23 cellular contexts compared by ENCODE assay signal in genomic region chr12:102549691-102550090, GRCh38.
A peak's percentile ranks its signal among the peaks of the same experiment; 100 is the strongest.
DNase-seq lines count a peak whose midpoint lies in the region; ATAC-seq and TF ChIP-seq lines count a peak whose summit lies in the region.
"Had no signal": no experiment of that assay in that cellular context is flagged by ENCODE, and none has a peak within 500 bp of the region (broad histone marks: within the 10 kb centered on the region; RNA-seq: fewer than 3 reads in every experiment).

No MANE protein-coding gene starts in this region.

- no peak overlapping the region for H3K18ac ChIP-seq in mesendoderm (ENCODE audit: low read length)

- no peak overlapping the region for H4K8ac ChIP-seq in mesendoderm (ENCODE audit: low read depth, low read length)

- no peak overlapping the region for H2AK5ac ChIP-seq in mesendoderm (ENCODE audit: low read length)

- no peak overlapping the region for H2BK120ac ChIP-seq in mesendoderm (ENCODE audit: low read depth, low read length)

- no peak overlapping the region for H3K27ac ChIP-seq in GM23338 (ENCODE audit: low read depth)
- no peak overlapping the region for H3K27ac ChIP-seq in mesendoderm (ENCODE audit: low read depth, low read length)
- H3K27ac ChIP-seq in vagina: no peak overlapping the region
- H3K27ac ChIP-seq: A549; BLaER1 treated with 17β-estradiol and CSF1 and Interleukin-3, amounts not matched to agents 10 nM and 100 nM had no signal

- H3K4ac ChIP-seq in mesendoderm (ENCODE audit: low read depth, low read length): no peak overlapping the region

- no peak overlapping the region for H3K9ac ChIP-seq in mesendoderm (ENCODE audit: low read length)
- H3K9ac ChIP-seq: BLaER1 treated with 17β-estradiol and CSF1 and Interleukin-3, amounts not matched to agents 10 nM and 100 nM had no signal

- H3K36me3 Mint-ChIP-seq in GM23338 (ENCODE audit: low read depth) (no peaks in the 10 kb centered on the region), WTC11 (no peaks in the 10 kb centered on the region)
- H3K36me3 Mint-ChIP-seq: CD14-positive monocyte; CD8-positive, alpha-beta memory T cell had no signal

- no peaks in the 10 kb centered on the region for H3K36me3 ChIP-seq in GM23338 (ENCODE audit: insufficient read depth)
- no peaks in the 10 kb centered on the region for H3K36me3 ChIP-seq in mesendoderm (ENCODE audit: control insufficient read depth, insufficient read depth, low read length)
- no peaks in the 10 kb centered on the region for H3K36me3 ChIP-seq in vagina
- H3K36me3 ChIP-seq: BE2C; BLaER1 treated with 17β-estradiol and CSF1 and Interleukin-3, amounts not matched to agents 10 nM and 100 nM had no signal

- POLR2A ChIA-PET in WTC11 (lab: Charles Lee): no interaction called here

- no peak overlapping the region for H3K23ac ChIP-seq in mesendoderm (ENCODE audit: low read length)

- H3K9me3 ChIP-seq in vagina: no peaks in the 10 kb centered on the region
- H3K9me3 ChIP-seq: A549; BE2C; BLaER1 treated with 17β-estradiol and CSF1 and Interleukin-3, amounts not matched to agents 10 nM and 100 nM had no signal

- TF ChIP-seq CTCF in GM23338 (conservative IDR thresholded peaks at IDR 0.05; ENCODE audit: low read depth in 2 of 2) (no peak), WTC11 (IDR thresholded peaks at IDR 0.05) (no peak), vagina (IDR thresholded peaks at IDR 0.05) (no peak)

- CTCF ChIA-PET in WTC11 (lab: Charles Lee): no interaction called here

- H2BK15ac ChIP-seq in mesendoderm (replicated peaks; ENCODE audit: low read depth): no peak overlapping the region

- no peak overlapping the region for H3K56ac ChIP-seq in mesendoderm (ENCODE audit: low read length)

- no peak overlapping the region for H4K5ac ChIP-seq in mesendoderm (ENCODE audit: low read length)

- H3K27me3 Mint-ChIP-seq in GM23338 (ENCODE audit: insufficient read depth, low read depth, poor library complexity) (no peaks in the 10 kb centered on the region), WTC11 (ENCODE audit: low read depth) (no peaks in the 10 kb centered on the region)

- no peak overlapping the region for H3K4me3 Mint-ChIP-seq in GM23338
- no peak overlapping the region for H3K4me3 Mint-ChIP-seq in WTC11
- H3K4me3 Mint-ChIP-seq: CD14-positive monocyte; CD4-positive, alpha-beta T cell; CD8-positive, alpha-beta memory T cell had no signal

- TF ChIP-seq POLR2A in vagina (IDR thresholded peaks at IDR 0.05): no peak

- intact Hi-C loops in vagina (cut with DNase I): no loop called here

- H3K79me2 ChIP-seq in GM23338 (replicated peaks; ENCODE audit: insufficient read depth) (no peaks in the 10 kb centered on the region), mesendoderm (ENCODE audit: control insufficient read depth, insufficient read depth, low read length) (no peaks in the 10 kb centered on the region)

- H3K27me3 ChIP-seq in GM23338 (ENCODE audit: insufficient read depth) (no peaks in the 10 kb centered on the region), mesendoderm (ENCODE audit: insufficient read depth, low read length, poor library complexity) (no peaks in the 10 kb centered on the region), vagina (no peaks in the 10 kb centered on the region)
- H3K27me3 ChIP-seq: BE2C; BLaER1 treated with 17β-estradiol and CSF1 and Interleukin-3, amounts not matched to agents 10 nM and 100 nM had no signal

- H3K27ac Mint-ChIP-seq in GM23338: no peak overlapping the region
- no peak overlapping the region for H3K27ac Mint-ChIP-seq in WTC11
- H3K27ac Mint-ChIP-seq: CD14-positive monocyte; CD4-positive, alpha-beta T cell; CD8-positive, alpha-beta memory T cell had no signal

- H3K79me1 ChIP-seq in mesendoderm (ENCODE audit: low read length): no peaks in the 10 kb centered on the region

- no peak overlapping the region for H2AFZ ChIP-seq in GM23338

- H3K4me2 ChIP-seq in GM23338: no peak overlapping the region
- no peak overlapping the region for H3K4me2 ChIP-seq in mesendoderm (ENCODE audit: low read length)
- H3K4me2 ChIP-seq: A549 had no signal

- no peak overlapping the region for H2BK5ac ChIP-seq in mesendoderm (ENCODE audit: low read length)

- peaks cover 9% of the 10 kb centered on the region; the same call in 1 of the 2 replicates for H3K9me2 ChIP-seq in GM23338 (ENCODE audit: insufficient read depth)

- ATAC-seq in GM23338: peak; percentile 66
- ATAC-seq in WTC11: peak; percentile 70; the same call in 1 of the 2 replicates
- ATAC-seq: A549 had no signal

- H3K4me3 ChIP-seq in GM23338 (no peak overlapping the region), mesendoderm (ENCODE audit: low read length) (no peak overlapping the region), vagina (no peak overlapping the region)
- H3K4me3 ChIP-seq: A549; BLaER1 treated with 17β-estradiol and CSF1 and Interleukin-3, amounts not matched to agents 10 nM and 100 nM had no signal

- H3F3A ChIP-seq in GM23338 (replicated peaks; ENCODE audit: low read depth): no peaks in the 10 kb centered on the region

- H4K20me1 ChIP-seq in GM23338 (replicated peaks; ENCODE audit: insufficient read depth): no peaks in the 10 kb centered on the region
- H4K20me1 ChIP-seq: BLaER1 treated with 17β-estradiol and CSF1 and Interleukin-3, amounts not matched to agents 10 nM and 100 nM had no signal

- H3K4me1 ChIP-seq in GM23338 (ENCODE audit: insufficient read depth) (no peaks in the 10 kb centered on the region; the same call in 1 of the 2 replicates), mesendoderm (ENCODE audit: control insufficient read depth, low read depth, low read length) (no peaks in the 10 kb centered on the region), vagina (peaks cover 7% of the 10 kb centered on the region)
- H3K4me1 ChIP-seq: BE2C had no signal

- WGBS in mesendoderm (ENCODE audit: extremely low coverage, insufficient coverage, low lambda C conversion rate): no CpG with 5 or more reads among the region's 5 CpGs

- no peaks in the 10 kb centered on the region; the same call in 2 of the 3 replicates for H3K4me1 Mint-ChIP-seq in GM23338
- H3K4me1 Mint-ChIP-seq in WTC11: no peaks in the 10 kb centered on the region
- H3K4me1 Mint-ChIP-seq: CD14-positive monocyte; CD8-positive, alpha-beta memory T cell had no signal

- H3K9me3 Mint-ChIP-seq in GM23338 (no peaks in the 10 kb centered on the region; the same call in 2 of the 3 replicates), WTC11 (no peaks in the 10 kb centered on the region)
- H3K9me3 Mint-ChIP-seq: CD4-positive, alpha-beta T cell; CD8-positive, alpha-beta memory T cell had no signal

- DNase-seq in GM23338 (ENCODE audit: low spot score) (peak; percentile 18), WTC11 (ENCODE audit: low spot score) (no peak), iPS-NIHi7 (ENCODE audit: extremely low spot score) (peak; percentile 32), mesendoderm (peak; percentile 38), vagina (ENCODE audit: extremely low spot score in 2 of 2) (no peak)
- no peak for DNase-seq in activated CD4-positive, alpha-beta T cell treated with anti-CD3 and anti-CD28 coated beads, Interleukin-2, amount 50 U/mL, for 48 hours
- no peak for DNase-seq in stimulated activated CD4-positive, alpha-beta T cell treated with anti-CD3 and anti-CD28 coated beads, Interleukin-1b, Interleukin-23, amount 100 ng/mL, for 48 hours
- DNase-seq: 8988T; ACHN; AML-193; BE2C; CD4-positive, alpha-beta T cell; CD8-positive, alpha-beta memory T cell; DMS 273 treated with DMSO at 0.1 percent for 48 hours; DMS79; EL; GF-D8; GOT3; H7; HCEC 1CT had no signal

TF ChIP-seq in GM23338, 12 proteins besides CTCF, POLR2A, EP300 and RAD21 (continues in another document):
- TF ChIP-seq POLR2AphosphoS5 (IDR thresholded peaks at IDR 0.05; ENCODE audit: low read depth) (no peak), STAT1 (IDR thresholded peaks at IDR 0.05; ENCODE audit: unreplicated experiment) (no peak), ZNF331 (CRISPR knock-in tag; IDR thresholded peaks at IDR 0.05; ENCODE audit: low read depth) (no peak)

TF ChIP-seq in WTC11, 78 proteins besides CTCF, POLR2A, EP300 and RAD21:
- TF ChIP-seq ETV6 (CRISPR knock-in tag; IDR thresholded peaks at IDR 0.05) (no peak), ZBTB43 (CRISPR knock-in tag; IDR thresholded peaks at IDR 0.05) (no peak), EMX1 (CRISPR knock-in tag; IDR thresholded peaks at IDR 0.05) (no peak), ATF2 (CRISPR knock-in tag; IDR thresholded peaks at IDR 0.05; ENCODE audit: borderline replicate concordance, low read depth) (no peak)

Comparison
In these comparisons a context has a peak if more than half of its experiments do, and no peak if none do; other contexts are left out.
1. DNase-seq: peak in GM23338 (single experiment), iPS-NIHi7 (single experiment) and mesendoderm (single experiment); none in WTC11 (single experiment), activated CD4-positive, alpha-beta T cell treated with anti-CD3 and anti-CD28 coated beads, Interleukin-2, amount 50 U/mL, for 48 hours (0 of 2), vagina (0 of 2) and stimulated activated CD4-positive, alpha-beta T cell treated with anti-CD3 and anti-CD28 coated beads, Interleukin-1b, Interleukin-23, amount 100 ng/mL, for 48 hours (single experiment).